ENCODE assay signal across 9 cellular contexts in genomic region chr14:55807536-55807935, GRCh38.
DNase-seq lines count a peak whose midpoint lies in the region; ATAC-seq and TF ChIP-seq lines count a peak whose summit lies in the region.
"Had no signal": no experiment of that assay in that cellular context is flagged by ENCODE, and none has a peak within 500 bp of the region (broad histone marks: within the 10 kb centered on the region; RNA-seq: fewer than 3 reads in every experiment).

No MANE protein-coding gene starts in this region.

- H3K9me3 ChIP-seq in KOPT-K1 (ENCODE audit: insufficient read depth, low read length, poor library complexity, severe bottlenecking) (peaks cover 10% of the 10 kb centered on the region), parathyroid adenoma (ENCODE audit: control insufficient read depth, low read length) (no peaks in the 10 kb centered on the region)

- H3K4me3 ChIP-seq in parathyroid adenoma (ENCODE audit: low read depth, low read length), result no peak overlapping the region

- peak overlapping the region; percentile 60 for H3K4me3 Mint-ChIP-seq in central memory CD8-positive, alpha-beta T cell
- H3K4me3 Mint-ChIP-seq: nephron had no signal

- no peak overlapping the region for H3K9ac ChIP-seq in parathyroid adenoma

- no peak overlapping the region for H3K4me2 ChIP-seq in parathyroid adenoma (ENCODE audit: low read length)

- no peaks in the 10 kb centered on the region for H3K27me3 ChIP-seq in parathyroid adenoma (ENCODE audit: control insufficient read depth, insufficient read depth, low read length)

- H3K27ac Mint-ChIP-seq in central memory CD8-positive, alpha-beta T cell (ENCODE audit: low read depth), result peak overlapping the region; percentile 81

- peaks cover 2% of the 10 kb centered on the region for H3K36me3 Mint-ChIP-seq in central memory CD8-positive, alpha-beta T cell (ENCODE audit: insufficient read depth)

- DNase-seq in NCI-H748 (lab: John Stamatoyannopoulos, UW; ENCODE audit: unreplicated experiment) (peak; percentile 67), NCI-H748 treated with DMSO at 0.1 percent for 48 hours (lab: John Stamatoyannopoulos, UW) (no peak), substantia nigra (lab: John Stamatoyannopoulos, UW) (no peak)
- no peak for DNase-seq in central memory CD8-positive, alpha-beta T cell (ENCODE audit: low spot score in 2 of 2)

- H3K27ac ChIP-seq in KOPT-K1 (ENCODE audit: low read depth, low read length, poor library complexity, severe bottlenecking), result peak overlapping the region; percentile 59
- peak overlapping the region; percentile 56 for H3K27ac ChIP-seq in parathyroid adenoma
- no peak overlapping the region for H3K27ac ChIP-seq in substantia nigra (ENCODE audit: low read depth, low read length, poor library complexity, severe bottlenecking)

- no peak for ATAC-seq in central memory CD8-positive, alpha-beta T cell (replicated peaks; ENCODE audit: extremely low read depth, poor library complexity, severe bottlenecking)
- ATAC-seq in HG03520 (IDR thresholded peaks at IDR 0.05; ENCODE audit: unreplicated experiment), result no peak
- ATAC-seq in HG02571 (IDR thresholded peaks at IDR 0.05; ENCODE audit: unreplicated experiment), result no peak

- peaks cover 9% of the 10 kb centered on the region for H3K9me3 Mint-ChIP-seq in central memory CD8-positive, alpha-beta T cell

- H3K4me1 ChIP-seq in parathyroid adenoma, result peaks cover 11% of the 10 kb centered on the region

- H3K27me3 Mint-ChIP-seq in central memory CD8-positive, alpha-beta T cell, result no peaks in the 10 kb centered on the region

- no peak for TF ChIP-seq CTCF in parathyroid adenoma (IDR thresholded peaks at IDR 0.05)

- H3K36me3 ChIP-seq in KOPT-K1 (ENCODE audit: insufficient read depth, low read length) (no peaks in the 10 kb centered on the region), parathyroid adenoma (ENCODE audit: control insufficient read depth, insufficient read depth, low read length) (no peaks in the 10 kb centered on the region)

- peak overlapping the region; percentile 62 for H2AFZ ChIP-seq in parathyroid adenoma

- no peaks in the 10 kb centered on the region for H3K79me2 ChIP-seq in parathyroid adenoma

- peaks cover 46% of the 10 kb centered on the region for H3K4me1 Mint-ChIP-seq in central memory CD8-positive, alpha-beta T cell
